ENCODE assay signal across 14 cellular contexts in genomic region chr15:85327820-85328219, GRCh38. TPM values are rescaled to one million over a fixed set of nuclear protein-coding genes. Genes with fewer than 3 reads are reported as not detected.
DNase-seq lines count a peak whose midpoint lies in the region; TF ChIP-seq lines count a peak whose summit lies in the region.
"Had no signal": no experiment of that assay in that cellular context is flagged by ENCODE, and none has a peak within 500 bp of the region (broad histone marks: within the 10 kb centered on the region; RNA-seq: fewer than 3 reads in every experiment).

No MANE protein-coding gene starts in this region.

- peak overlapping the region; percentile 75 for H2AFZ ChIP-seq in SU-DHL-6 (ENCODE audit: low read depth, low read length, severe bottlenecking)

- H3K27ac Mint-ChIP-seq in osteocyte (ENCODE audit: unreplicated experiment) = peak overlapping the region; percentile 98
- no peak overlapping the region for H3K27ac Mint-ChIP-seq in T-helper 2 cell treated with Interferon-gamma antibody and Interleukin-4, amounts not matched to agents 5 μg/mL and 100 μg/mL, for 36 hours

- peaks cover 29% of the 10 kb centered on the region for H3F3A ChIP-seq in DOHH2 (ENCODE audit: control insufficient read depth, insufficient read depth)
- H3F3A ChIP-seq in SU-DHL-6 (ENCODE audit: insufficient read depth) = peaks cover 26% of the 10 kb centered on the region

- peaks cover 5% of the 10 kb centered on the region for H3K9me3 Mint-ChIP-seq in osteocyte (ENCODE audit: unreplicated experiment)
- peaks cover 5% of the 10 kb centered on the region for H3K9me3 Mint-ChIP-seq in T-helper 2 cell treated with Interferon-gamma antibody and Interleukin-4, amounts not matched to agents 5 μg/mL and 100 μg/mL, for 36 hours

- no peak overlapping the region for H3K4me3 Mint-ChIP-seq in osteocyte (ENCODE audit: unreplicated experiment)
- no peak overlapping the region for H3K4me3 Mint-ChIP-seq in T-helper 2 cell treated with Interferon-gamma antibody and Interleukin-4, amounts not matched to agents 5 μg/mL and 100 μg/mL, for 36 hours

- H3K4me3 ChIP-seq in BLaER1 = no peak overlapping the region
- H3K4me3 ChIP-seq in DOHH2 (ENCODE audit: low read length) = peak overlapping the region; percentile 69
- peak overlapping the region; percentile 55 for H3K4me3 ChIP-seq in SU-DHL-6 (ENCODE audit: insufficient read depth, low read length, poor library complexity, severe bottlenecking)
- no peak overlapping the region for H3K4me3 ChIP-seq in testis
- H3K4me3 ChIP-seq: HAP-1 had no signal

- no peaks in the 10 kb centered on the region for H3K9me3 ChIP-seq in BLaER1
- H3K9me3 ChIP-seq in DOHH2 (ENCODE audit: control insufficient read depth, insufficient read depth, low read length) = no peaks in the 10 kb centered on the region
- H3K9me3 ChIP-seq in SU-DHL-6 (ENCODE audit: insufficient read depth, low read length) = no peaks in the 10 kb centered on the region
- H3K9me3 ChIP-seq in testis = no peaks in the 10 kb centered on the region
- H3K9me3 ChIP-seq: BE2C, HAP-1 had no signal

- no peaks in the 10 kb centered on the region for H3K36me3 ChIP-seq in BLaER1
- H3K36me3 ChIP-seq in DOHH2 (ENCODE audit: control insufficient read depth, low read length) = peaks cover 6% of the 10 kb centered on the region; the same call in 1 of the 2 replicates
- peaks cover 4% of the 10 kb centered on the region; the same call in 1 of the 2 replicates for H3K36me3 ChIP-seq in SU-DHL-6 (ENCODE audit: low read length)
- no peaks in the 10 kb centered on the region for H3K36me3 ChIP-seq in testis (ENCODE audit: low read depth, missing control alignments)
- H3K36me3 ChIP-seq: BE2C, HAP-1 had no signal

- DNase-seq in osteocyte (ENCODE audit: extremely low spot score, unreplicated experiment) = no peak
- DNase-seq in testis = no peak
- no peak for DNase-seq in T-helper 2 cell treated with Interferon-gamma antibody and Interleukin-4, amounts not matched to agents 5 μg/mL and 100 μg/mL, for 36 hours (ENCODE audit: low spot score)
- DNase-seq in T1000 (lab: John Stamatoyannopoulos, UW) = no peak
- no peak for DNase-seq in dedifferentiated amniotic fluid mesenchymal stem cell (ENCODE audit: extremely low spot score)
- DNase-seq: ACHN, BE2C, MM.1S, NCI-H2029, NCI-H510A treated with DMSO at 0.1 percent for 48 hours had no signal

- H4K20me1 ChIP-seq in BLaER1 (no peaks in the 10 kb centered on the region), DOHH2 (ENCODE audit: control insufficient read depth, insufficient read depth, low read depth, low read length) (no peaks in the 10 kb centered on the region), SU-DHL-6 (ENCODE audit: low read depth, low read length) (no peaks in the 10 kb centered on the region)

- peaks cover 60% of the 10 kb centered on the region for H3K4me1 Mint-ChIP-seq in osteocyte (ENCODE audit: unreplicated experiment)
- peaks cover 55% of the 10 kb centered on the region for H3K4me1 Mint-ChIP-seq in T-helper 2 cell treated with Interferon-gamma antibody and Interleukin-4, amounts not matched to agents 5 μg/mL and 100 μg/mL, for 36 hours (ENCODE audit: low read depth)

- H3K27me3 Mint-ChIP-seq in osteocyte (ENCODE audit: unreplicated experiment) = no peaks in the 10 kb centered on the region
- no peaks in the 10 kb centered on the region for H3K27me3 Mint-ChIP-seq in T-helper 2 cell treated with Interferon-gamma antibody and Interleukin-4, amounts not matched to agents 5 μg/mL and 100 μg/mL, for 36 hours (ENCODE audit: low read depth)

- peaks cover 14% of the 10 kb centered on the region for H3K79me2 ChIP-seq in DOHH2 (ENCODE audit: control insufficient read depth, low read length)
- H3K79me2 ChIP-seq in SU-DHL-6 (ENCODE audit: insufficient read depth, low read length) = no peaks in the 10 kb centered on the region; the same call in 1 of the 2 replicates

- H3K9me2 ChIP-seq in DOHH2 (replicated peaks; ENCODE audit: control insufficient read depth, low read length) (no peaks in the 10 kb centered on the region), SU-DHL-6 (replicated peaks; ENCODE audit: insufficient read depth, low read length) (no peaks in the 10 kb centered on the region)

- H3K27ac ChIP-seq in BLaER1 (no peak overlapping the region), DOHH2 (ENCODE audit: low read depth, low read length) (peak overlapping the region; percentile 95), SU-DHL-6 (ENCODE audit: low read depth, low read length) (peak overlapping the region; percentile 96), testis (no peak overlapping the region)

- no peak overlapping the region for H3K9ac ChIP-seq in BLaER1
- H3K9ac ChIP-seq in SU-DHL-6 (ENCODE audit: low read length) = peak overlapping the region; percentile 58

- H3K27me3 ChIP-seq in BLaER1 = no peaks in the 10 kb centered on the region
- H3K27me3 ChIP-seq in DOHH2 (ENCODE audit: control insufficient read depth, low read length) = no peaks in the 10 kb centered on the region
- H3K27me3 ChIP-seq in SU-DHL-6 (ENCODE audit: low read length) = no peaks in the 10 kb centered on the region
- no peaks in the 10 kb centered on the region for H3K27me3 ChIP-seq in testis
- H3K27me3 ChIP-seq: BE2C had no signal

- intact Hi-C loops in testis (cut with DNase I; ENCODE audit: low total_unique reads) = no loop called here

- H3K4me1 ChIP-seq in BLaER1 = peaks cover 59% of the 10 kb centered on the region
- H3K4me1 ChIP-seq in DOHH2 (ENCODE audit: control insufficient read depth, low read length) = peaks cover 80% of the 10 kb centered on the region
- peaks cover 12% of the 10 kb centered on the region for H3K4me1 ChIP-seq in testis
- H3K4me1 ChIP-seq: HAP-1 had no signal

- WGBS in testis, 2 donors = 89 to 92% methylated on average over 3 of the region's 3 CpGs

- H3K4me2 ChIP-seq in BLaER1 = peak overlapping the region; percentile 95
- peak overlapping the region; percentile 94 for H3K4me2 ChIP-seq in DOHH2 (ENCODE audit: low read length)
- peak overlapping the region; percentile 91 for H3K4me2 ChIP-seq in SU-DHL-6 (ENCODE audit: low read depth, low read length, poor library complexity, severe bottlenecking)

- H3K36me3 Mint-ChIP-seq in osteocyte (ENCODE audit: unreplicated experiment) = peaks cover 8% of the 10 kb centered on the region
- peaks cover 7% of the 10 kb centered on the region for H3K36me3 Mint-ChIP-seq in T-helper 2 cell treated with Interferon-gamma antibody and Interleukin-4, amounts not matched to agents 5 μg/mL and 100 μg/mL, for 36 hours (ENCODE audit: low read depth)

- TF ChIP-seq POLR2A in testis (IDR thresholded peaks at IDR 0.05) = no peak

- no peak for TF ChIP-seq CTCF in DOHH2 (IDR thresholded peaks at IDR 0.05; ENCODE audit: low read depth, low read length, poor library complexity, severe bottlenecking)
- no peak for TF ChIP-seq CTCF in SU-DHL-6 (IDR thresholded peaks at IDR 0.05; ENCODE audit: insufficient read depth, low read length, poor library complexity, severe bottlenecking)
- TF ChIP-seq CTCF in osteocyte (IDR thresholded peaks at IDR 0.05) = no peak
- no peak for TF ChIP-seq CTCF in testis (IDR thresholded peaks at IDR 0.05)

RNA-seq across cellular contexts. Expression of gene AKAP13, which starts 52.6 kb away (rescaled TPM):
- 146 and 161 TPM in 2 replicates for total RNA-seq in osteocyte
- total RNA-seq in testis = 100 to 1,000 TPM; 187 to 207 TPM
- 79.5 TPM for polyA plus RNA-seq in testis (ENCODE audit: insufficient read depth, low read depth, low replicate concordance)

Comparison
In these comparisons a context has a peak if more than half of its experiments do, and no peak if none do; other contexts are left out.
1. H3K27ac ChIP-seq: peak in DOHH2 (single experiment) and SU-DHL-6 (single experiment); none in BLaER1 (single experiment) and testis (0 of 2).
2. H3K4me3 ChIP-seq: peak in DOHH2 (single experiment) and SU-DHL-6 (single experiment); none in BLaER1 (single experiment) and testis (0 of 2).
3. Peak in every context shown above with its lines, with median percentiles within 50 percentile points of each other: H3K4me2 ChIP-seq.